9 cellular contexts compared by ENCODE assay signal in genomic region chr9:123360161-123361085, GRCh38. TPM values are rescaled to one million over a fixed set of nuclear protein-coding genes. Genes with fewer than 3 reads are reported as not detected.
DNase-seq lines count a peak whose midpoint lies in the region; ATAC-seq lines count a peak whose summit lies in the region.
"Had no signal": no experiment of that assay in that cellular context is flagged by ENCODE, and none has a peak within 500 bp of the region (broad histone marks: within the 10 kb centered on the region; RNA-seq: fewer than 3 reads in every experiment).

No MANE protein-coding gene starts in this region.

- 35% methylated on average over 22 of the region's 22 CpGs for WGBS in right cardiac atrium

- H3K9me3 ChIP-seq in right cardiac atrium (ENCODE audit: control insufficient read depth, low read length): no peaks in the 10 kb centered on the region

- no peak overlapping the region for H3K27ac ChIP-seq in right cardiac atrium (ENCODE audit: low read length)
- H3K27ac ChIP-seq: VCaP had no signal

- DNase-seq in right cardiac atrium (peak in 2 of 3 donors; percentile 80 to 83), cardiac septum (ENCODE audit: low spot score) (no peak), SHP77 (lab: John Stamatoyannopoulos, UW) (peak; percentile 40 to 62), germinal center (ENCODE audit: low spot score) (peak; percentile 53), HK-2 (ENCODE audit: unreplicated experiment) (no peak), KG1 (lab: John Stamatoyannopoulos, UW) (no peak), SIG-M5 treated with dmso at 0.1 percent for 504 hours (lab: John Stamatoyannopoulos, UW; ENCODE audit: unreplicated experiment) (no peak)
- peak; percentile 9 to 19 for DNase-seq in stimulated activated CD4-positive, alpha-beta T cell treated with anti-CD3 and anti-CD28 coated beads, Interleukin-4, amount 100 ng/mL, for 4 hours

- no peak overlapping the region for H3K4me3 ChIP-seq in right cardiac atrium (ENCODE audit: low read length)

- ATAC-seq in right cardiac atrium: peak in 1 of 2 donors; percentile 30

- H3K27me3 ChIP-seq in right cardiac atrium (ENCODE audit: control insufficient read depth, insufficient read depth): no peaks in the 10 kb centered on the region

- H3K4me1 ChIP-seq in right cardiac atrium (ENCODE audit: control insufficient read depth, insufficient read depth, low read length): no peaks in the 10 kb centered on the region

- intact Hi-C loops in right cardiac atrium (cut with DNase I): no loop called here
- intact Hi-C loops in cardiac septum (cut with DNase I): no loop called here

RNA-seq across cellular contexts. Expression of gene CRB2, which starts 4.4 kb away (rescaled TPM):
- under 1 TPM in 3 of 4 donors, not detected in 1; 0.14 to 0.26 (median 0.17) TPM for total RNA-seq in right cardiac atrium
- polyA plus RNA-seq in right cardiac atrium: 0.02 TPM
- not detected for total RNA-seq in cardiac septum

Comparison
In these comparisons a context has a peak if more than half of its experiments do, and no peak if none do; other contexts are left out.
1. DNase-seq: peak in right cardiac atrium (2 of 3), SHP77 (2 of 2), germinal center (single experiment) and stimulated activated CD4-positive, alpha-beta T cell treated with anti-CD3 and anti-CD28 coated beads, Interleukin-4, amount 100 ng/mL, for 4 hours (2 of 2); none in cardiac septum (single experiment), HK-2 (single experiment), KG1 (single experiment) and SIG-M5 treated with dmso at 0.1 percent for 504 hours (single experiment).